8 cellular contexts compared by ENCODE assay signal in genomic region chr7:129824291-129825004, GRCh38.
DNase-seq lines count a peak whose midpoint lies in the region; ATAC-seq and TF ChIP-seq lines count a peak whose summit lies in the region.

No MANE protein-coding gene starts in this region.

- no peaks in the 10 kb centered on the region for H3K36me3 Mint-ChIP-seq in activated naive CD4-positive, alpha-beta T cell treated with anti-CD3 and anti-CD28 coated beads for 36 hours (ENCODE audit: low read depth)
- H3K36me3 Mint-ChIP-seq in activated naive CD8-positive, alpha-beta T cell treated with anti-CD3 and anti-CD28 coated beads, Interleukin-2, amount 10 ng/mL, durations not matched to agents 7 days and 5 days, result no peaks in the 10 kb centered on the region

- peak overlapping the region; percentile 90 for H3K4me3 Mint-ChIP-seq in activated naive CD4-positive, alpha-beta T cell treated with anti-CD3 and anti-CD28 coated beads for 36 hours
- H3K4me3 Mint-ChIP-seq in activated naive CD8-positive, alpha-beta T cell treated with anti-CD3 and anti-CD28 coated beads, Interleukin-2, amount 10 ng/mL, durations not matched to agents 7 days and 5 days, result peak overlapping the region; percentile 97

- H3K36me3 ChIP-seq in left lung, result no peaks in the 10 kb centered on the region
- no peaks in the 10 kb centered on the region for H3K36me3 ChIP-seq in transverse colon

- no peaks in the 10 kb centered on the region for H3K9me3 Mint-ChIP-seq in activated naive CD4-positive, alpha-beta T cell treated with anti-CD3 and anti-CD28 coated beads for 36 hours
- H3K9me3 Mint-ChIP-seq in activated naive CD8-positive, alpha-beta T cell treated with anti-CD3 and anti-CD28 coated beads, Interleukin-2, amount 10 ng/mL, durations not matched to agents 7 days and 5 days, result no peaks in the 10 kb centered on the region

- no peaks in the 10 kb centered on the region for H3K27me3 ChIP-seq in left lung
- no peaks in the 10 kb centered on the region for H3K27me3 ChIP-seq in transverse colon

- POLR2A ChIA-PET in activated naive CD8-positive, alpha-beta T cell treated with anti-CD3 and anti-CD28 coated beads, Interleukin-2, amount 10 ng/mL, durations not matched to agents 7 days and 5 days (lab: Charles Lee), result interaction anchor here (0.6 to 2.1 kb wide), 5 partner anchors 127 to 390 kb away, joined by 3 to 10 read pairs (median 3); partner anchors contain the start of genes NRF1 and STRIP2

- H3K27me3 Mint-ChIP-seq in activated naive CD4-positive, alpha-beta T cell treated with anti-CD3 and anti-CD28 coated beads for 36 hours (ENCODE audit: low read depth), result no peaks in the 10 kb centered on the region
- peaks cover 2% of the 10 kb centered on the region for H3K27me3 Mint-ChIP-seq in activated naive CD8-positive, alpha-beta T cell treated with anti-CD3 and anti-CD28 coated beads, Interleukin-2, amount 10 ng/mL, durations not matched to agents 7 days and 5 days

- CTCF ChIA-PET in activated naive CD4-positive, alpha-beta T cell treated with anti-CD3 and anti-CD28 coated beads for 36 hours (lab: Charles Lee), result interaction anchor here (0.6 to 3.3 kb wide), 42 partner anchors 11 to 739 kb away, joined by 3 to 26 read pairs (median 3); partner anchors contain the start of gene NRF1

- TF ChIP-seq POLR2A in transverse colon (IDR thresholded peaks at IDR 0.05), result no peak

- ATAC-seq in activated naive CD8-positive, alpha-beta T cell treated with anti-CD3 and anti-CD28 coated beads, Interleukin-2, amount 10 ng/mL, durations not matched to agents 7 days and 5 days (ENCODE audit: low read depth), result no peak
- no peak for ATAC-seq in left lung

- H3K4me1 ChIP-seq in left lung (peaks cover 0 to 24% of the 10 kb centered on the region in 2 donors), transverse colon (peaks cover 0 to 15% (median 10%) of the 10 kb centered on the region in 4 donors)

- in situ Hi-C loops in transverse colon (cut with MboI; ENCODE audit: low pct_ligation_motif_present in 1 of 4, low pct_unique_long_range_greater_than_20kb in 1 of 4, low sequenced_read_pairs in 3 of 4), result loop anchor here (10.0 to 25.0 kb wide), 3 partner anchors 162 to 190 kb away; no protein-coding TSS in a partner anchor

- TF ChIP-seq EP300 in transverse colon (IDR thresholded peaks at IDR 0.05; ENCODE audit: low read depth), result no peak

- H3K4me1 Mint-ChIP-seq in activated naive CD4-positive, alpha-beta T cell treated with anti-CD3 and anti-CD28 coated beads for 36 hours (ENCODE audit: low read depth), result peaks cover 11% of the 10 kb centered on the region
- peaks cover 2% of the 10 kb centered on the region for H3K4me1 Mint-ChIP-seq in activated naive CD8-positive, alpha-beta T cell treated with anti-CD3 and anti-CD28 coated beads, Interleukin-2, amount 10 ng/mL, durations not matched to agents 7 days and 5 days

- no peak for DNase-seq in activated naive CD4-positive, alpha-beta T cell treated with anti-CD3 and anti-CD28 coated beads for 36 hours
- no peak for DNase-seq in activated naive CD4-positive, alpha-beta T cell treated with anti-CD3 and anti-CD28 coated beads, Interleukin-2, amount 50 U/mL, for 16 hours
- DNase-seq in activated naive CD8-positive, alpha-beta T cell treated with anti-CD3 and anti-CD28 coated beads, Interleukin-2, amount 10 ng/mL, durations not matched to agents 7 days and 5 days, result no peak
- DNase-seq in left lung (no peak), transverse colon (no peak), NCI-H1105 treated with DMSO at 0.1 percent for 48 hours (lab: John Stamatoyannopoulos, UW) (no peak), GM10266 (ENCODE audit: extremely low spot score) (no peak), NCI-H1417 (lab: John Stamatoyannopoulos, UW) (no peak)

- WGBS in transverse colon (ENCODE audit: low coverage in 1 of 2), 2 donors, result 52 to 80% methylated on average over 2 to 17 of the region's 20 CpGs

- no peak overlapping the region for H3K27ac ChIP-seq in left lung
- H3K27ac ChIP-seq in transverse colon, result no peak overlapping the region

- no peak overlapping the region for H3K27ac Mint-ChIP-seq in activated naive CD4-positive, alpha-beta T cell treated with anti-CD3 and anti-CD28 coated beads for 36 hours
- no peak overlapping the region for H3K27ac Mint-ChIP-seq in activated naive CD8-positive, alpha-beta T cell treated with anti-CD3 and anti-CD28 coated beads, Interleukin-2, amount 10 ng/mL, durations not matched to agents 7 days and 5 days

- H3K9me3 ChIP-seq in left lung (no peaks in the 10 kb centered on the region), transverse colon (no peaks in the 10 kb centered on the region)

- H3K4me3 ChIP-seq in left lung, result peak overlapping the region; percentile 61 to 81
- peak overlapping the region in 3 of 4 donors; percentile 39 to 63 (median 54) for H3K4me3 ChIP-seq in transverse colon

- TF ChIP-seq CTCF in left lung (IDR thresholded peaks at IDR 0.05) (no peak), transverse colon (IDR thresholded peaks at IDR 0.05) (no peak), GM10266 (IDR thresholded peaks at IDR 0.05; ENCODE audit: control insufficient read depth, insufficient read depth, low read depth, missing control alignments) (no peak)

- intact Hi-C loops in activated naive CD4-positive, alpha-beta T cell treated with anti-CD3 and anti-CD28 coated beads for 36 hours (cut with micrococcal nuclease), result loop anchor here (1.0 to 5.0 kb wide), 9 partner anchors 43 to 606 kb away; partner anchors contain the start of gene SMKR1
- intact Hi-C loops in left lung (cut with DNase I) (loop anchor here in 1 of 2 donors (5.0 to 10.0 kb wide), 2 partner anchors 157 to 190 kb away; no protein-coding TSS in a partner anchor), transverse colon (cut with DNase I; ENCODE audit: low total_unique reads) (loop anchor here (10.0 kb wide), 1 partner anchor 190 kb away; no protein-coding TSS in a partner anchor)
